Comparison of ENCODE assay signal across 12 cellular contexts in the genomic region with DNA sequence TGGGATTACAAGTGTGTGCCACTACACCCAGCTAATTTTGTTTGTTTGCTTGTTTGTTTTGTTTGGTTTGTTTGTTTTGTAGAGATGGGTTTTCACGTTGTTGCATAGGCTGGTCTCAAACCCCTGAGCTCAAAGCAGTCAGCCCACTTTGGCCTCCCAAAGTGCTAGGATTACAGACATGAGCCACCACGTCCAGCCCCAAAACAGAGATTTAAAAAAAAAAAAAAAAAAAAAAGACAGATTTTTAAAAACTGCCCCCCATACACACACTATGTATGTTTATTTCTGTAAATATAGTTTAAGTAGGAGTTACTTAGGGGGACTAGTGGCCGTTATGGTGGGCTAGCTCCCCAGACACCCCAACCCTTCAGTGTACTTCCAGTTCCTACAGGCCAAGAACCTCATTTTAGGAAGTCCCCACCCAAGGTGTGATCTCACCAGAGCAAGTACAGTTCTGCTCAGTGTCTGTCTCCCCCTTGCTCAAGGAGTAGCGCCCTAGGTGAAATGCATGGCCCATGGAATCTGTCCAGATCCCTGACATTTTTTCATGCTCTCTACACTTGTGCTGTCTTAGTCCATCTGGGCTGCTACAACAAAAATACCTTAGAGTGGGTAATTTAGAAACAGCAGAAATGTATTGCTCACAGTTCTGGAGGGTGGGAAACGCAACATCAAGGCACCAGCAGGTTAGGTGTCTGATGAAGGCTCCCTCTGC. TPM values are rescaled to one million over a fixed set of nuclear protein-coding genes. Genes with fewer than 3 reads are reported as not detected.
DNase-seq lines count a peak whose midpoint lies in the region; ATAC-seq and TF ChIP-seq lines count a peak whose summit lies in the region.
"Had no signal": no experiment of that assay in that cellular context is flagged by ENCODE, and none has a peak within 500 bp of the region (broad histone marks: within the 10 kb centered on the region; RNA-seq: fewer than 3 reads in every experiment).

No MANE protein-coding gene starts in this region.

- no peaks in the 10 kb centered on the region for H3K27me3 Mint-ChIP-seq in CD4-positive, alpha-beta T cell
- H3K27me3 Mint-ChIP-seq: activated CD4-positive, alpha-beta memory T cell treated with anti-CD3 and anti-CD28 coated beads, Interleukin-2, amount 10 ng/mL, durations not matched to agents 7 days and 5 days had no signal

- no peaks in the 10 kb centered on the region for H3K27me3 ChIP-seq in CD4-positive, alpha-beta T cell (ENCODE audit: control insufficient read depth, insufficient read depth, low read length)
- no peaks in the 10 kb centered on the region for H3K27me3 ChIP-seq in left lung
- H3K27me3 ChIP-seq in spleen (replicated peaks in 1 of 7) = no peaks in the 10 kb centered on the region

- H3K27ac ChIP-seq in CD4-positive, alpha-beta T cell (ENCODE audit: low read depth, low read length) = no peak overlapping the region
- H3K27ac ChIP-seq in VCaP = peak overlapping the region; percentile 88
- H3K27ac ChIP-seq in left lung = peak overlapping the region; percentile 83 to 98
- peak overlapping the region in 6 of 8 donors; percentile 93 to 98 (median 96) for H3K27ac ChIP-seq in spleen

- TF ChIP-seq POLR2A in spleen (IDR thresholded peaks at IDR 0.05) = no peak

- WGBS in spleen, 5 donors = 51 to 69% (median 65%) methylated on average over 5 of the region's 5 CpGs

- intact Hi-C loops in CD4-positive, alpha-beta T cell (cut with DNase I, micrococcal nuclease) = loop anchor here (2.0 to 5.0 kb wide), 2 partner anchors 63 to 273 kb away; a partner anchor contains a TSS
- intact Hi-C loops in left lung (cut with DNase I) = no loop called here
- intact Hi-C loops in spleen (cut with DNase I; ENCODE audit: low total_unique reads) = loop anchor here (10.0 kb wide), 1 partner anchor 101 kb away; a partner anchor contains a TSS

- POLR2A ChIA-PET in CD4-positive, alpha-beta T cell (lab: Charles Lee) = interaction anchor here (0.7 to 11.6 kb wide), 3 partner anchors 21 to 98 kb away, joined by 4 to 221 read pairs (median 8); a partner anchor contains a TSS

- H3K4me1 ChIP-seq in left lung (peaks cover 32 to 61% of the 10 kb centered on the region in 2 donors), spleen (peaks cover 31 to 63% (median 49%) of the 10 kb centered on the region in 6 donors)

- no peaks in the 10 kb centered on the region for H3K9me3 ChIP-seq in CD4-positive, alpha-beta T cell (ENCODE audit: control insufficient read depth, low read length)
- no peaks in the 10 kb centered on the region for H3K9me3 ChIP-seq in left lung
- H3K9me3 ChIP-seq in spleen = no peaks in the 10 kb centered on the region

- no peaks in the 10 kb centered on the region for H3K36me3 ChIP-seq in left lung
- H3K36me3 ChIP-seq in spleen = no peaks in the 10 kb centered on the region

- H3K27ac Mint-ChIP-seq in CD4-positive, alpha-beta T cell = peak overlapping the region; percentile 99
- H3K27ac Mint-ChIP-seq: activated CD4-positive, alpha-beta memory T cell treated with anti-CD3 and anti-CD28 coated beads, Interleukin-2, amount 10 ng/mL, durations not matched to agents 7 days and 5 days had no signal

- TF ChIP-seq CTCF in CD4-positive, alpha-beta T cell (IDR thresholded peaks at IDR 0.05) = no peak
- TF ChIP-seq CTCF in VCaP (conservative IDR thresholded peaks at IDR 0.05) (no peak), left lung (IDR thresholded peaks at IDR 0.05) (no peak), spleen (IDR thresholded peaks at IDR 0.05 in 8 of 11, conservative IDR thresholded peaks at IDR 0.05 in 3 of 11) (no peak)

- CTCF ChIA-PET in CD4-positive, alpha-beta T cell (lab: Charles Lee) = interaction anchor here (0.7 to 6.3 kb wide), 3 partner anchors 9 to 399 kb away, joined by 3 to 68 read pairs (median 3); a partner anchor contains a TSS

- no peak for ATAC-seq in CD4-positive, alpha-beta T cell (ENCODE audit: poor library complexity)
- ATAC-seq in left lung = no peak

- H3K4me3 ChIP-seq in left lung (no peak overlapping the region), spleen (no peak overlapping the region)

- DNase-seq in CD4-positive, alpha-beta T cell = no peak
- DNase-seq in left lung (no peak), spleen (no peak), germinal center (ENCODE audit: low spot score) (no peak), NK-92 (lab: John Stamatoyannopoulos, UW; ENCODE audit: unreplicated experiment) (no peak), EL (no peak), epidermal melanocyte (ENCODE audit: insufficient read length, low spot score) (no peak)
- DNase-seq: activated CD4-positive, alpha-beta memory T cell treated with anti-CD3 and anti-CD28 coated beads, Interleukin-2, amount 10 ng/mL, durations not matched to agents 7 days and 5 days; activated naive CD4-positive, alpha-beta T cell treated with Interleukin-2 at 50 U/mL for 16 hours; kidney had no signal

- H3K4me3 Mint-ChIP-seq in CD4-positive, alpha-beta T cell = peak overlapping the region; percentile 78
- H3K4me3 Mint-ChIP-seq: activated CD4-positive, alpha-beta memory T cell treated with anti-CD3 and anti-CD28 coated beads, Interleukin-2, amount 10 ng/mL, durations not matched to agents 7 days and 5 days had no signal

- H3K36me3 Mint-ChIP-seq in CD4-positive, alpha-beta T cell (ENCODE audit: low read depth) = peaks cover 22% of the 10 kb centered on the region

- peaks cover 48% of the 10 kb centered on the region for H3K4me1 Mint-ChIP-seq in CD4-positive, alpha-beta T cell (ENCODE audit: low read depth)

- no peaks in the 10 kb centered on the region for H3K9me3 Mint-ChIP-seq in CD4-positive, alpha-beta T cell
- H3K9me3 Mint-ChIP-seq: activated CD4-positive, alpha-beta memory T cell treated with anti-CD3 and anti-CD28 coated beads, Interleukin-2, amount 10 ng/mL, durations not matched to agents 7 days and 5 days had no signal

RNA-seq across cellular contexts. Expression of a gene that starts 1.6 kb away (rescaled TPM):
- total RNA-seq in CD4-positive, alpha-beta T cell = 100 to 1,000 TPM in 1 of 2 experiments, 10 to 100 TPM in 1; 99.2 to 102 TPM
- 100 to 1,000 TPM; 281 to 308 TPM for total RNA-seq in left lung
- total RNA-seq in spleen = 100 to 1,000 TPM in 3 of 7 donors, 10 to 100 TPM in 4; 79.4 to 121 (median 95.9) TPM
- polyA plus RNA-seq in spleen = 10 to 100 TPM; 17.2 to 33.1 (median 27.4) TPM

RNA-seq across cellular contexts. Expression of a gene that starts 23.6 kb away (rescaled TPM):
- total RNA-seq in CD4-positive, alpha-beta T cell = 10 to 100 TPM in 1 of 2 experiments, 1 to 10 TPM in 1; 9.2 to 10.6 TPM
- total RNA-seq in left lung = 10 to 100 TPM; 93.4 to 96.8 TPM
- total RNA-seq in spleen = 10 to 100 TPM; 41.4 to 61.2 (median 47.7) TPM
- 10 to 100 TPM; 69.0 to 92.1 (median 83.5) TPM for polyA plus RNA-seq in spleen

RNA-seq across cellular contexts. Expression of a gene that starts 23.9 kb away (rescaled TPM):
- 10 to 100 TPM; 40.2 to 42.5 TPM for total RNA-seq in CD4-positive, alpha-beta T cell
- total RNA-seq in left lung (10 to 100 TPM; 55.2 to 57.2 TPM), spleen (10 to 100 TPM; 55.6 to 84.6 (median 61.9) TPM)
- 10 to 100 TPM; 54.1 to 93.8 (median 65.6) TPM for polyA plus RNA-seq in spleen

RNA-seq across cellular contexts. Expression of a gene that starts 33.1 kb away (rescaled TPM):
- total RNA-seq in CD4-positive, alpha-beta T cell = 1 to 10 TPM; 1.6 to 1.8 TPM
- total RNA-seq in left lung = 1 to 10 TPM; 1.7 to 4.3 TPM
- 10 to 100 TPM in 1 of 7 donors, 1 to 10 TPM in 6; 2.6 to 13.9 (median 7.3) TPM for total RNA-seq in spleen
- 1 to 10 TPM; 1.4 to 9.0 (median 2.9) TPM for polyA plus RNA-seq in spleen
- total RNA-seq: fibroblast of villous mesenchyme had no signal

Comparison
In these comparisons a context has a peak if more than half of its experiments do, and no peak if none do; other contexts are left out.
1. intact Hi-C loops: an anchor here in CD4-positive, alpha-beta T cell (2.0 to 5.0 kb wide) and spleen (10.0 kb wide); none called in left lung.